ENCODE assay signal across 19 cellular contexts in the genomic region with DNA sequence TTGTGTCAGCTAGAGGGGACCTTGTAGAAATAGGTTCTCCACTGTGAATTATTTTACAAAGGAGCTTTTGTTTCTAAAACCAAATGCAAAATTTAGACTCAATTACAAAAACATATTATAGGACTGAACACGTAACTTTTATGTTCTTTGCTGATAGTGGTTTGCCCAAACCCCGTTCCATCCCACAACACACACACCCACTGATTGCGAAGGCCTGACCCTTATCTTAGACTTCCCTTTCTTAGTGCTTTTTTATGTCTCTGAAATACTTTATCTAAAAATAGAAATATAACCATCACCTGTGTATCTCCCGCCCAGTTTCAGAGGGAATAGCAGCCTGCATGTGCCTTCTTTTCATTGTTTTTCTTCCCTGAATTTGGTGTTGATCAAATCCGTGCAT. TPM values are rescaled to one million over a fixed set of nuclear protein-coding genes. Genes with fewer than 3 reads are reported as not detected.
"Had no signal": no experiment of that assay in that cellular context is flagged by ENCODE, and none has a peak within 500 bp of the region (broad histone marks: within the 10 kb centered on the region; RNA-seq: fewer than 3 reads in every experiment).

No MANE protein-coding gene starts in this region.

- ATAC-seq: esophagus mucosa had no signal

- DNase-seq: activated CD4-positive, alpha-beta T cell treated with anti-CD3 and anti-CD28 coated beads, Interleukin-2, amount 50 U/mL, for 1 hour; activated CD4-positive, CD25-positive, alpha-beta regulatory T cell treated with anti-CD3 and anti-CD28 coated beads, Interleukin-2, amount 50 U/mL, for 72 hours; activated CD8-positive, alpha-beta memory T cell treated with anti-CD3 and anti-CD28 coated beads for 24 hours; activated CD8-positive, alpha-beta memory T cell treated with anti-CD3 and anti-CD28 coated beads, Interleukin-2, amount 50 U/mL, for 48 hours; activated effector memory CD4-positive, alpha-beta T cell treated with anti-CD3 and anti-CD28 coated beads, Interleukin-2, amount 50 U/mL, for 16 hours; activated T-cell treated with anti-CD3 and anti-CD28 coated beads, Interleukin-2, amount 50 U/mL, for 48 hours; immature natural killer cell; left ventricle myocardium inferior; stimulated activated CD4-positive, alpha-beta T cell treated with anti-CD3 and anti-CD28 coated beads, Interleukin-12 subunit alpha, Interleukin-12 subunit beta, amount 100 ng/mL, for 4 hours; stimulated activated CD4-positive, alpha-beta T cell treated with anti-CD3 and anti-CD28 coated beads, Interleukin-1b, Interleukin-23, amount 100 ng/mL, for 48 hours; stimulated activated CD8-positive, alpha-beta memory T cell treated with anti-CD3 and anti-CD28 coated beads, Interleukin-4, amount 100 ng/mL, for 48 hours; stimulated activated naive CD4-positive, alpha-beta T cell; thyroid gland had no signal

- H3K4me3 Mint-ChIP-seq: activated naive CD4-positive, alpha-beta T cell treated with anti-CD3 and anti-CD28 coated beads, Interleukin-2, amount 50 U/mL, for 24 hours; immature natural killer cell had no signal

- H3K27ac Mint-ChIP-seq: activated naive CD4-positive, alpha-beta T cell treated with anti-CD3 and anti-CD28 coated beads, Interleukin-2, amount 50 U/mL, for 24 hours; immature natural killer cell had no signal

- H3K36me3 ChIP-seq: breast epithelium, left ventricle myocardium inferior, prostate gland, right atrium auricular region, thyroid gland had no signal

- H3K9me3 Mint-ChIP-seq: activated naive CD4-positive, alpha-beta T cell treated with anti-CD3 and anti-CD28 coated beads, Interleukin-2, amount 50 U/mL, for 24 hours; immature natural killer cell had no signal

- H3K36me3 Mint-ChIP-seq: activated naive CD4-positive, alpha-beta T cell treated with anti-CD3 and anti-CD28 coated beads, Interleukin-2, amount 50 U/mL, for 24 hours; immature natural killer cell had no signal

- H3K27me3 ChIP-seq: breast epithelium, right atrium auricular region, thyroid gland had no signal

- H3K27ac ChIP-seq: breast epithelium, coronary artery, left ventricle myocardium inferior, prostate gland, right atrium auricular region, thyroid gland had no signal

- H3K4me1 Mint-ChIP-seq: activated naive CD4-positive, alpha-beta T cell treated with anti-CD3 and anti-CD28 coated beads, Interleukin-2, amount 50 U/mL, for 24 hours; immature natural killer cell had no signal

- H3K4me3 ChIP-seq: breast epithelium, coronary artery, left ventricle myocardium inferior, prostate gland, right atrium auricular region, thyroid gland had no signal

- H3K9me3 ChIP-seq: breast epithelium, left ventricle myocardium inferior, prostate gland, right atrium auricular region, thyroid gland had no signal

- H3K4me1 ChIP-seq: breast epithelium, left ventricle myocardium inferior, prostate gland, right atrium auricular region, thyroid gland had no signal

RNA-seq across cellular contexts. Expression of a gene that starts 13.0 kb away (rescaled TPM):
- total RNA-seq: left ventricle myocardium inferior, right atrium auricular region had no signal
- polyA plus RNA-seq: immature natural killer cell had no signal
